1 cellular context compared by ENCODE assay signal in the genomic region with DNA sequence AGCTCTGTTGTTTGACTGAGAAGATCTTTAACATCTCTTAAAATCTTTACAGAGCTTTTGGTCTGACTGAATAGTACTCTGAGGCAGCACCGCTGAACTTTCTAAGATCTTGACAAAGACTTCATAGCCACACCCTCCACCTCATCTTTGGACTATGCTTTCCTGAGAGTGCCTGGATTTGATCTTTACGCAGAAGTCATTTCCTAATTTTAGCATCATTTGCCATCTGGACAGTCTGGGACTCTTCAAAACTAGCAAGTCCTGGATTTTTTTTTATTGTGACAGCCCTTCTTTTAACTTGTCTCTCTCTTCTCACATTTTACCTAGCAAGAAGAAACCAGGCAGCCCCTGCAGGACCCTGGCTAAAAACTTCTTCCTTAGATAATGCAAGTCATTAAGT.
TF ChIP-seq lines count a peak whose summit lies in the region.

No MANE protein-coding gene starts in this region.

TF ChIP-seq in K562, 482 proteins besides CTCF, POLR2A, EP300 and RAD21 (continued from another document):
- peak; percentile 46; the same call in 1 of the 2 replicates for TF ChIP-seq POLR2H (tag; IDR thresholded peaks at IDR 0.05; ENCODE audit: low read depth)
TF ChIP-seq in K562: peak in this region for 1.
